In the genomic region with DNA sequence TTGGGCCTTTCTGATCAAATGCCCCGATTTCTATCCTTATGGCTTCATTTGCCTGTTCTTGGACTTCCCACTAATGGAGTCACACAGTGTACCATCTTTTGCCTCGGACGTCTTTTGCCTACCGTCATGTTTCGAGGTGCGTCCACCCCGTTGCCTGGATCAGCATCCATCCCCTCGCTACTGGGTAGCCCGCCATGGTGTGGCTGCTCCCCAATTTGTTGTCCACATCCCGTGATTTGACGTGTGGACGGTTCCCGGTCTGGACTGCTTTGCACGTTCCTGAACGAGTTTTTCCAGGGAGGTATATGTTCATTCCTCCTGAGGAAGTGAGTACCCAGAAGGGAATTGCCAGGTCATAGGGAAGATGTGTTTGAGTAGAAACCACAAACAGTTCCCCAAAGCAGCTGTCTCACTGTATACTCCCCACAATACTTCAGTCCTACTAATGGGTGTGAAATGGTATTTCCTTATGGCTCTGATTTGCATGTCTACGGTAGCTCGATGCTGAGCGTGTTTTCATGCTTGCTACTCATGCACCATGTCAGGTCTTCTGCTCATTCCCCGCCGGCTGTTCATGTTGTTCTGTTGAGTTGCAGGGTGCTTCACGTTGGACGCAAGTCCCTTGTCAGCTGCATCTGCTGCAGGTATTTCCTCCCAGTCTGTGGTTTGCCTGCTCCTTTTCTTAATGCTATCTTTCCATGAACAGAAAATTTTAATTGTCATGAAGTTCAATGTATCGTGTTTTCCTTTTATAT, we compare ENCODE assay signal across 12 cellular contexts.
A peak's percentile ranks its signal among the peaks of the same experiment; 100 is the strongest.
DNase-seq lines count a peak whose midpoint lies in the region; TF ChIP-seq lines count a peak whose summit lies in the region.
"Had no signal": no experiment of that assay in that cellular context is flagged by ENCODE, and none has a peak within 500 bp of the region (broad histone marks: within the 10 kb centered on the region; RNA-seq: fewer than 3 reads in every experiment).

No MANE protein-coding gene starts in this region.

- DNase-seq in HT1080 (ENCODE audit: low read depth) (peak; percentile 44), islet precursor cell (peak; percentile 36), spleen (peak; percentile 56), NOMO-1 (lab: John Stamatoyannopoulos, UW; ENCODE audit: unreplicated experiment in 2 of 2) (no peak), hypothalamus (lab: John Stamatoyannopoulos, UW) (no peak), esophagus muscularis mucosa (ENCODE audit: extremely low spot score) (no peak)
- DNase-seq: ACHN; CD4-positive, alpha-beta memory T cell; DMS79 had no signal

- peak overlapping the region; percentile 57 for H3K4me2 ChIP-seq in BLaER1

- H4K20me1 ChIP-seq in BLaER1, result no peaks in the 10 kb centered on the region

- no peak overlapping the region for H3K9ac ChIP-seq in BLaER1

- H3K36me3 ChIP-seq in BLaER1 (no peaks in the 10 kb centered on the region), spleen (no peaks in the 10 kb centered on the region), esophagus muscularis mucosa (no peaks in the 10 kb centered on the region)

- H3K27ac ChIP-seq in BLaER1 (no peak overlapping the region), spleen (no peak overlapping the region), esophagus muscularis mucosa (replicated peaks in 1 of 4) (no peak overlapping the region)
- H3K27ac ChIP-seq: C4-2B had no signal

- WGBS in spleen, 5 donors, result 85 to 93% (median 89%) methylated on average over 23 of the region's 23 CpGs
- WGBS in esophagus muscularis mucosa, result 93% methylated on average over 23 of the region's 23 CpGs

- TF ChIP-seq EP300 in esophagus muscularis mucosa (IDR thresholded peaks at IDR 0.05), result no peak

- TF ChIP-seq CTCF in spleen (IDR thresholded peaks at IDR 0.05 in 8 of 11, conservative IDR thresholded peaks at IDR 0.05 in 3 of 11) (no peak), esophagus muscularis mucosa (IDR thresholded peaks at IDR 0.05) (no peak)

- H3K9me3 ChIP-seq in BLaER1 (peaks cover 16% of the 10 kb centered on the region), spleen (peaks cover 0 to 10% (median 0%) of the 10 kb centered on the region in 8 donors), esophagus muscularis mucosa (peaks cover 0 to 8% (median 4%) of the 10 kb centered on the region in 4 donors)

- H3K27me3 ChIP-seq in BLaER1, result no peaks in the 10 kb centered on the region
- peaks cover 0 to 16% (median 0%) of the 10 kb centered on the region in 7 donors for H3K27me3 ChIP-seq in spleen (replicated peaks in 1 of 7)
- peaks cover 0 to 5% (median 0%) of the 10 kb centered on the region in 4 donors for H3K27me3 ChIP-seq in esophagus muscularis mucosa

- no peak for TF ChIP-seq POLR2A in spleen (IDR thresholded peaks at IDR 0.05)
- no peak for TF ChIP-seq POLR2A in esophagus muscularis mucosa (IDR thresholded peaks at IDR 0.05; ENCODE audit: low read depth)

- H3K4me3 ChIP-seq in BLaER1 (no peak overlapping the region), spleen (no peak overlapping the region), esophagus muscularis mucosa (no peak overlapping the region)
- H3K4me3 ChIP-seq: GM12878 had no signal

- H3K4me1 ChIP-seq in BLaER1 (peaks cover 57% of the 10 kb centered on the region), spleen (peaks cover 0 to 3% (median 0%) of the 10 kb centered on the region in 6 donors), esophagus muscularis mucosa (peaks cover 0 to 2% (median under 1%) of the 10 kb centered on the region in 4 donors)

- intact Hi-C loops in spleen (cut with DNase I; ENCODE audit: low total_unique reads), result no loop called here
- intact Hi-C loops in esophagus muscularis mucosa (cut with DNase I), result no loop called here

Comparison
In these comparisons a context has a peak if more than half of its experiments do, and no peak if none do; other contexts are left out.
1. DNase-seq: peak in HT1080 (single experiment), islet precursor cell (single experiment) and spleen (single experiment); none in NOMO-1 (0 of 2), hypothalamus (0 of 51) and esophagus muscularis mucosa (single experiment).